ENCODE assay signal across 29 cellular contexts in genomic region chr4:126180642-126181041, GRCh38.
"Had no signal": no experiment of that assay in that cellular context is flagged by ENCODE, and none has a peak within 500 bp of the region (broad histone marks: within the 10 kb centered on the region; RNA-seq: fewer than 3 reads in every experiment).

No MANE protein-coding gene starts in this region.

- FAIRE-seq: colon had no signal

- H3K36me3 ChIP-seq: esophagus muscularis mucosa, gastrocnemius medialis, heart left ventricle had no signal

- ATAC-seq: activated T-helper 17 cell treated with anti-CD3 and anti-CD28 coated beads, Interleukin-2, amount 50 U/mL, for 72 hours; body of pancreas; effector memory CD8-positive, alpha-beta T cell; foreskin keratinocyte; gastrocnemius medialis; heart left ventricle had no signal

- DNase-seq: activated CD4-positive, alpha-beta memory T cell treated with anti-CD3 and anti-CD28 coated beads, Interleukin-2, amount 10 ng/mL, durations not matched to agents 7 days and 5 days; activated CD4-positive, alpha-beta T cell treated with anti-CD3 and anti-CD28 coated beads for 1 hour; activated CD4-positive, alpha-beta T cell treated with anti-CD3 and anti-CD28 coated beads for 4 hours; activated CD4-positive, alpha-beta T cell treated with anti-CD3 and anti-CD28 coated beads, Interleukin-2, amount 10 ng/mL, durations not matched to agents 7 days and 5 days; activated CD4-positive, alpha-beta T cell treated with anti-CD3 and anti-CD28 coated beads, Interleukin-2, amount 50 U/mL, for 4 hours; activated CD8-positive, alpha-beta memory T cell treated with anti-CD3 and anti-CD28 coated beads, Interleukin-2, amount 50 U/mL, for 48 hours; activated effector memory CD4-positive, alpha-beta T cell treated with Interleukin-2 at 50 U/mL for 16 hours; activated gamma-delta T cell treated with Interleukin-2 at 50 U/mL for 16 hours; activated naive CD4-positive, alpha-beta T cell treated with anti-CD3 and anti-CD28 coated beads, Interleukin-2, amount 50 U/mL, for 16 hours; activated naive CD4-positive, alpha-beta T cell treated with Interleukin-2 at 50 U/mL for 16 hours; activated T-cell treated with anti-CD3 and anti-CD28 coated beads for 4 hours; activated T-cell treated with anti-CD3 and anti-CD28 coated beads, Interleukin-2, amount 50 U/mL, for 24 hours; amniotic stem cell; aorta; body of pancreas; caudate nucleus; cortex of kidney; dermis blood vessel endothelial cell; effector CD4-positive, alpha-beta T cell; effector memory CD8-positive, alpha-beta T cell; erythroblast; foreskin keratinocyte; gastrocnemius medialis; glutamatergic neuron; heart left ventricle; T-helper 2 cell had no signal

- H3K27me3 ChIP-seq: body of pancreas, esophagus muscularis mucosa, foreskin keratinocyte, gastrocnemius medialis, heart left ventricle had no signal

- H3K27ac ChIP-seq: body of pancreas, foreskin keratinocyte, gastrocnemius medialis, heart left ventricle had no signal

- H3K4me3 ChIP-seq: body of pancreas, esophagus muscularis mucosa, gastrocnemius medialis, heart left ventricle had no signal

- H3K9me3 ChIP-seq: body of pancreas, esophagus muscularis mucosa, gastrocnemius medialis, heart left ventricle had no signal

- H3K4me1 ChIP-seq: body of pancreas, foreskin keratinocyte, gastrocnemius medialis, heart left ventricle had no signal
